ENCODE assay signal across 10 cellular contexts in genomic region chr1:176880954-176881595, GRCh38.
A peak's percentile ranks its signal among the peaks of the same experiment; 100 is the strongest.
DNase-seq lines count a peak whose midpoint lies in the region; ATAC-seq and TF ChIP-seq lines count a peak whose summit lies in the region.
"Had no signal": no experiment of that assay in that cellular context is flagged by ENCODE, and none has a peak within 500 bp of the region (broad histone marks: within the 10 kb centered on the region; RNA-seq: fewer than 3 reads in every experiment).

No MANE protein-coding gene starts in this region.

- H3K4me1 Mint-ChIP-seq in activated CD4-positive, alpha-beta memory T cell treated with anti-CD3 and anti-CD28 coated beads for 36 hours (ENCODE audit: low read depth) = no peaks in the 10 kb centered on the region

- no peak overlapping the region for H3K4me3 Mint-ChIP-seq in activated CD4-positive, alpha-beta memory T cell treated with anti-CD3 and anti-CD28 coated beads for 36 hours
- H3K4me3 Mint-ChIP-seq: CD8-positive, alpha-beta T cell; dendritic cell treated with granulocyte-macrophage colony-stimulating factor and Interleukin-4, amounts not matched to agents 40 ng/mL and 50 ng/mL, for 4 days had no signal

- DNase-seq in NCI-H2081 (lab: John Stamatoyannopoulos, UW) (peak; percentile 63 to 77), NCI-H2081 treated with DMSO at 0.1 percent for 48 hours (lab: John Stamatoyannopoulos, UW) (no peak), NCI-H2227 treated with DMSO at 0.1 percent for 48 hours (lab: John Stamatoyannopoulos, UW) (peak; percentile 53), fibroblast of villous mesenchyme (ENCODE audit: low read depth) (peak; percentile 70), nucleus accumbens (lab: John Stamatoyannopoulos, UW) (peak in 45 of 56 donors; percentile 4 to 81 (median 35))
- DNase-seq in activated CD4-positive, alpha-beta memory T cell treated with anti-CD3 and anti-CD28 coated beads for 36 hours = peak; percentile 58

- no peaks in the 10 kb centered on the region for H3K36me3 Mint-ChIP-seq in activated CD4-positive, alpha-beta memory T cell treated with anti-CD3 and anti-CD28 coated beads for 36 hours
- H3K36me3 Mint-ChIP-seq: CD8-positive, alpha-beta T cell had no signal

- POLR2A ChIA-PET in activated CD4-positive, alpha-beta memory T cell treated with anti-CD3 and anti-CD28 coated beads for 36 hours (lab: Charles Lee) = no interaction called here

- no peaks in the 10 kb centered on the region for H3K9me3 Mint-ChIP-seq in activated CD4-positive, alpha-beta memory T cell treated with anti-CD3 and anti-CD28 coated beads for 36 hours
- H3K9me3 Mint-ChIP-seq: CD8-positive, alpha-beta T cell; dendritic cell treated with granulocyte-macrophage colony-stimulating factor and Interleukin-4, amounts not matched to agents 40 ng/mL and 50 ng/mL, for 4 days had no signal

- CTCF ChIA-PET in activated CD4-positive, alpha-beta memory T cell treated with anti-CD3 and anti-CD28 coated beads for 36 hours (lab: Charles Lee) = interaction anchor here (0.7 to 1.6 kb wide), 3 partner anchors 25 to 506 kb away, joined by 3 to 4 read pairs (median 3); no protein-coding TSS in a partner anchor

- TF ChIP-seq CTCF in fibroblast of villous mesenchyme (IDR thresholded peaks at IDR 0.05; ENCODE audit: insufficient read depth, low read depth, low read length) = peak; percentile 86

- ATAC-seq in HG02798 (IDR thresholded peaks at IDR 0.05; ENCODE audit: poor library complexity, unreplicated experiment) (peak; percentile 64), HG02840 (IDR thresholded peaks at IDR 0.05; ENCODE audit: low FRiP score, unreplicated experiment) (no peak)
- ATAC-seq: CD8-positive, alpha-beta T cell had no signal

- H3K4me3 ChIP-seq in fibroblast of villous mesenchyme (ENCODE audit: low read depth, low read length) = no peak overlapping the region

- peaks cover 2% of the 10 kb centered on the region for H3K27me3 Mint-ChIP-seq in activated CD4-positive, alpha-beta memory T cell treated with anti-CD3 and anti-CD28 coated beads for 36 hours
- H3K27me3 Mint-ChIP-seq: dendritic cell treated with granulocyte-macrophage colony-stimulating factor and Interleukin-4, amounts not matched to agents 40 ng/mL and 50 ng/mL, for 4 days had no signal

- H3K27ac Mint-ChIP-seq in activated CD4-positive, alpha-beta memory T cell treated with anti-CD3 and anti-CD28 coated beads for 36 hours = no peak overlapping the region
- H3K27ac Mint-ChIP-seq: CD8-positive, alpha-beta T cell; dendritic cell treated with granulocyte-macrophage colony-stimulating factor and Interleukin-4, amounts not matched to agents 40 ng/mL and 50 ng/mL, for 4 days had no signal

- intact Hi-C loops in activated CD4-positive, alpha-beta memory T cell treated with anti-CD3 and anti-CD28 coated beads for 36 hours (cut with micrococcal nuclease) = loop anchor here (2.0 kb wide), 1 partner anchor 320 kb away; no protein-coding TSS in a partner anchor
